In genomic region chr13:39483326-39483725, GRCh38 we compare ENCODE assay signal across 29 cellular contexts.
A peak's percentile ranks its signal among the peaks of the same experiment; 100 is the strongest.
DNase-seq lines count a peak whose midpoint lies in the region; ATAC-seq, FAIRE-seq and TF ChIP-seq lines count a peak whose summit lies in the region.
"Had no signal": no experiment of that assay in that cellular context is flagged by ENCODE, and none has a peak within 500 bp of the region (broad histone marks: within the 10 kb centered on the region; RNA-seq: fewer than 3 reads in every experiment).

No MANE protein-coding gene starts in this region.

- no peaks in the 10 kb centered on the region for H3K36me3 ChIP-seq in A673 (ENCODE audit: insufficient read depth, low read length, poor library complexity, severe bottlenecking)
- H3K36me3 ChIP-seq: BLaER1 treated with 17β-estradiol and CSF1 and Interleukin-3, amounts not matched to agents 10 nM and 100 nM; suprapubic skin had no signal

- peaks cover 50% of the 10 kb centered on the region for H3K4me1 ChIP-seq in A673 (ENCODE audit: insufficient read depth, low read length, poor library complexity, severe bottlenecking)
- H3K4me1 ChIP-seq: body of pancreas, suprapubic skin had no signal

- DNase-seq in A673 (ENCODE audit: low spot score): peak; percentile 43
- DNase-seq in GM04504 (ENCODE audit: low read depth): peak; percentile 35
- DNase-seq in NCI-H226: peak; percentile 42
- peak; percentile 11 for DNase-seq in epithelial cell of esophagus (ENCODE audit: low read depth)
- no peak for DNase-seq in D721Med (ENCODE audit: insufficient read length, low spot score)
- no peak for DNase-seq in NCI-H2107 (lab: John Stamatoyannopoulos, UW)
- DNase-seq in stimulated activated effector memory CD8-positive, alpha-beta T cell treated with anti-CD3 and anti-CD28 coated beads, Interleukin-12 subunit alpha, Interleukin-12 subunit beta, amount 100 ng/mL, for 72 hours (ENCODE audit: low spot score in 2 of 2): no peak
- no peak for DNase-seq in NCI-H2171 treated with DMSO at 0.1 percent for 48 hours (lab: John Stamatoyannopoulos, UW)
- DNase-seq: activated CD4-positive, alpha-beta T cell treated with anti-CD3 and anti-CD28 coated beads for 1 hour; activated effector memory CD4-positive, alpha-beta T cell treated with anti-CD3 and anti-CD28 coated beads, Interleukin-2, amount 50 U/mL, for 16 hours; body of pancreas; effector CD8-positive, alpha-beta T cell; erythroblast; midbrain; MV-4-11; naive thymus-derived CD8-positive, alpha-beta T cell; NCI-H187; NCI-H510A; retina; stimulated activated CD4-positive, alpha-beta T cell treated with anti-CD3 and anti-CD28 coated beads, Interleukin-2, amount 100 ng/mL, for 48 hours; stimulated activated naive B cell treated with anti-CD40 and anti-IgM and Interleukin-4, amounts not matched to agents 10 μg/mL and 1 μg/mL and 100 μg/mL, for 72 hours had no signal

- no peaks in the 10 kb centered on the region for H3K27me3 ChIP-seq in A673 (replicated peaks; ENCODE audit: insufficient read depth, low read depth, low read length, poor library complexity)
- H3K27me3 ChIP-seq: BLaER1 treated with 17β-estradiol and CSF1 and Interleukin-3, amounts not matched to agents 10 nM and 100 nM; body of pancreas; hepatocyte; suprapubic skin had no signal

- H3K36me3 Mint-ChIP-seq in stimulated activated effector memory CD8-positive, alpha-beta T cell treated with anti-CD3 and anti-CD28 coated beads, Interleukin-12 subunit alpha, Interleukin-12 subunit beta, amount 100 ng/mL, for 72 hours: no peaks in the 10 kb centered on the region
- H3K36me3 Mint-ChIP-seq: naive thymus-derived CD8-positive, alpha-beta T cell; stimulated activated naive B cell treated with anti-CD40 and anti-IgM and Interleukin-4, amounts not matched to agents 10 μg/mL and 1 μg/mL and 100 μg/mL, for 72 hours had no signal

- H3K4me1 Mint-ChIP-seq in stimulated activated effector memory CD8-positive, alpha-beta T cell treated with anti-CD3 and anti-CD28 coated beads, Interleukin-12 subunit alpha, Interleukin-12 subunit beta, amount 100 ng/mL, for 72 hours: no peaks in the 10 kb centered on the region
- H3K4me1 Mint-ChIP-seq: naive thymus-derived CD8-positive, alpha-beta T cell; stimulated activated naive B cell treated with anti-CD40 and anti-IgM and Interleukin-4, amounts not matched to agents 10 μg/mL and 1 μg/mL and 100 μg/mL, for 72 hours had no signal

- FAIRE-seq in D721Med (lab: Jason Lieb, UNC): no peak
- FAIRE-seq: frontal cortex, G401.6, HTR-8/SVneo had no signal

- no peak for ATAC-seq in stimulated activated effector memory CD8-positive, alpha-beta T cell treated with anti-CD3 and anti-CD28 coated beads, Interleukin-12 subunit alpha, Interleukin-12 subunit beta, amount 100 ng/mL, for 72 hours
- ATAC-seq: body of pancreas; left lobe of liver; naive thymus-derived CD8-positive, alpha-beta T cell; stimulated activated naive B cell treated with anti-CD40 and anti-IgM and Interleukin-4, amounts not matched to agents 10 μg/mL and 1 μg/mL and 100 μg/mL, for 72 hours had no signal

- H3K4me3 ChIP-seq in A673 (ENCODE audit: low read depth, low read length, poor library complexity, severe bottlenecking) (no peak overlapping the region), epithelial cell of esophagus (ENCODE audit: low read length) (no peak overlapping the region)
- H3K4me3 ChIP-seq: BLaER1 treated with 17β-estradiol and CSF1 and Interleukin-3, amounts not matched to agents 10 nM and 100 nM; body of pancreas; hepatocyte; smooth muscle cell; suprapubic skin had no signal

- CTCF ChIA-PET in A673 (lab: Charles Lee): interaction anchor here (0.7 kb wide), 1 partner anchor 133 kb away, joined by 6 read pairs; no protein-coding TSS in a partner anchor

- H3K9me3 ChIP-seq in A673 (ENCODE audit: low read depth, low read length, poor library complexity, severe bottlenecking): no peaks in the 10 kb centered on the region
- H3K9me3 ChIP-seq: BLaER1 treated with 17β-estradiol and CSF1 and Interleukin-3, amounts not matched to agents 10 nM and 100 nM; body of pancreas; suprapubic skin had no signal

- intact Hi-C loops in A673 (cut with micrococcal nuclease; ENCODE audit: unreplicated experiment): no loop called here

- H3K27ac ChIP-seq in A673 (ENCODE audit: low read depth, low read length, poor library complexity, severe bottlenecking): peak overlapping the region; percentile 48
- H3K27ac ChIP-seq: BLaER1 treated with 17β-estradiol and CSF1 and Interleukin-3, amounts not matched to agents 10 nM and 100 nM; body of pancreas; hepatocyte; suprapubic skin had no signal

- no TSS peak for BruUV-seq in A673 (replicated peaks; lab: Mats Ljungman, UMichigan)

- POLR2A ChIA-PET in A673 (lab: Charles Lee; ENCODE audit: low non-redundant PET): no interaction called here

- H3K9me3 Mint-ChIP-seq in stimulated activated effector memory CD8-positive, alpha-beta T cell treated with anti-CD3 and anti-CD28 coated beads, Interleukin-12 subunit alpha, Interleukin-12 subunit beta, amount 100 ng/mL, for 72 hours: no peaks in the 10 kb centered on the region
- H3K9me3 Mint-ChIP-seq: naive thymus-derived CD8-positive, alpha-beta T cell; stimulated activated naive B cell treated with anti-CD40 and anti-IgM and Interleukin-4, amounts not matched to agents 10 μg/mL and 1 μg/mL and 100 μg/mL, for 72 hours had no signal

- H3K4me3 Mint-ChIP-seq in stimulated activated effector memory CD8-positive, alpha-beta T cell treated with anti-CD3 and anti-CD28 coated beads, Interleukin-12 subunit alpha, Interleukin-12 subunit beta, amount 100 ng/mL, for 72 hours: no peak overlapping the region
- H3K4me3 Mint-ChIP-seq: naive thymus-derived CD8-positive, alpha-beta T cell; stimulated activated naive B cell treated with anti-CD40 and anti-IgM and Interleukin-4, amounts not matched to agents 10 μg/mL and 1 μg/mL and 100 μg/mL, for 72 hours had no signal

- TF ChIP-seq CTCF in A673 (conservative IDR thresholded peaks at IDR 0.05; ENCODE audit: low read depth, low read length) (no peak), epithelial cell of esophagus (IDR thresholded peaks at IDR 0.05; ENCODE audit: insufficient read depth, low read depth, low read length, missing control alignments) (no peak), D721Med (IDR thresholded peaks at IDR 0.05; ENCODE audit: insufficient read depth, missing control alignments) (no peak)

- H3K27ac Mint-ChIP-seq in stimulated activated effector memory CD8-positive, alpha-beta T cell treated with anti-CD3 and anti-CD28 coated beads, Interleukin-12 subunit alpha, Interleukin-12 subunit beta, amount 100 ng/mL, for 72 hours: no peak overlapping the region
- H3K27ac Mint-ChIP-seq: naive thymus-derived CD8-positive, alpha-beta T cell; stimulated activated naive B cell treated with anti-CD40 and anti-IgM and Interleukin-4, amounts not matched to agents 10 μg/mL and 1 μg/mL and 100 μg/mL, for 72 hours had no signal

Comparison
In these comparisons a context has a peak if more than half of its experiments do, and no peak if none do; other contexts are left out.
1. DNase-seq: peak in A673 (single experiment), GM04504 (single experiment), NCI-H226 (single experiment) and epithelial cell of esophagus (single experiment); none in D721Med (single experiment), NCI-H2107 (single experiment), stimulated activated effector memory CD8-positive, alpha-beta T cell treated with anti-CD3 and anti-CD28 coated beads, Interleukin-12 subunit alpha, Interleukin-12 subunit beta, amount 100 ng/mL, for 72 hours (0 of 2) and NCI-H2171 treated with DMSO at 0.1 percent for 48 hours (single experiment).